Comparison of ENCODE assay signal across 13 cellular contexts in the genomic region with DNA sequence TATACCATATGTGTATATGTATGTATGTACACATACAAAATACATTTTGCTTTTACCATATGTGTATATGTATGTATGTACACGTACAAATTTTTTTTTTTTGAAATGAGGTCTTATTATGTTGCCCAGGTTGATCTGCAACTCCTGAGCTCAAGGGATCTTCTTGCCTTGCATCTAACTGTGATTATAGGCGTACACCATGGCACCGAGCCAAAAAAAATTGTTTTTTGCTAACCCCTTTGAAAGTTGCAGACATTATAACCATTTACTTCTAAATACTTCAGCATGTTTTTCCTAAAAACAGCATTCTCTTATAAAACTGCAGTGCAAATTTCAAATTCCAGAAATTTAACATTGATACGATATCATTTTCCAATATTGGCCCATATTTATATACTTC.
DNase-seq lines count a peak whose midpoint lies in the region.
"Had no signal": no experiment of that assay in that cellular context is flagged by ENCODE, and none has a peak within 500 bp of the region (broad histone marks: within the 10 kb centered on the region; RNA-seq: fewer than 3 reads in every experiment).

No MANE protein-coding gene starts in this region.

- DNase-seq in NCI-H2171 treated with DMSO at 0.1 percent for 48 hours (lab: John Stamatoyannopoulos, UW) (peak; percentile 14), NCI-H2171 (lab: John Stamatoyannopoulos, UW) (no peak), COR-L47 (lab: John Stamatoyannopoulos, UW) (peak; percentile 3), NCI-H69 (lab: John Stamatoyannopoulos, UW) (peak; percentile 32), OCI-M1 (lab: John Stamatoyannopoulos, UW) (no peak)
- no peak for DNase-seq in activated T-cell treated with anti-CD3 and anti-CD28 coated beads, Interleukin-2, amount 50 U/mL, for 48 hours
- DNase-seq: C1 segment of cervical spinal cord; Caco-2; CD4-positive, alpha-beta memory T cell; DMS53; DMS79 treated with DMSO at 0.1 percent for 48 hours; GF-D8; H9 had no signal

Comparison
In these comparisons a context has a peak if more than half of its experiments do, and no peak if none do; other contexts are left out.
1. DNase-seq: peak in NCI-H2171 treated with DMSO at 0.1 percent for 48 hours (single experiment), COR-L47 (single experiment) and NCI-H69 (single experiment); none in NCI-H2171 (single experiment), OCI-M1 (single experiment) and activated T-cell treated with anti-CD3 and anti-CD28 coated beads, Interleukin-2, amount 50 U/mL, for 48 hours (0 of 2).